Comparison of ENCODE assay signal across 8 cellular contexts in genomic region chr1:112957133-112957812, GRCh38. TPM values are rescaled to one million over a fixed set of nuclear protein-coding genes. Genes with fewer than 3 reads are reported as not detected.
DNase-seq lines count a peak whose midpoint lies in the region; ATAC-seq and TF ChIP-seq lines count a peak whose summit lies in the region.

No MANE protein-coding gene starts in this region.

- peak; percentile 62 for ATAC-seq in GM21447 (IDR thresholded peaks at IDR 0.05; ENCODE audit: unreplicated experiment)

- WGBS in adrenal gland, 4 donors = 6 to 18% (median 11%) methylated on average over 11 of the region's 11 CpGs

- in situ Hi-C loops in SK-MEL-5 (cut with HindIII; ENCODE audit: low pct_unique_long_range_greater_than_20kb, low sequenced_read_pairs) = no loop called here

- peak overlapping the region; percentile 93; the same call in 1 of the 2 replicates for H3K9ac ChIP-seq in HUES48 (ENCODE audit: low read depth, low read length)

- H3K27ac ChIP-seq in HUES48 (ENCODE audit: low read depth, low read length) = peak overlapping the region; percentile 95
- peak overlapping the region in 4 of 5 donors; percentile 48 to 96 (median 92) for H3K27ac ChIP-seq in adrenal gland

- TF ChIP-seq POLR2A in adrenal gland (IDR thresholded peaks at IDR 0.05) = no peak

- no peaks in the 10 kb centered on the region for H3K27me3 ChIP-seq in HUES48 (ENCODE audit: control insufficient read depth, insufficient read depth, low read length)
- H3K27me3 ChIP-seq in adrenal gland = no peaks in the 10 kb centered on the region

- DNase-seq in DMS53 treated with DMSO at 0.1 percent for 48 hours (lab: John Stamatoyannopoulos, UW; ENCODE audit: unreplicated experiment) (peak; percentile 36), SK-MEL-5 (ENCODE audit: low read depth, low spot score) (peak; percentile 86), adrenal gland (peak; percentile 35 to 73 (median 53)), hippocampal formation (lab: John Stamatoyannopoulos, UW) (peak; percentile 13 to 31), skeletal muscle cell (ENCODE audit: low read depth) (peak; percentile 86), KG1 (lab: John Stamatoyannopoulos, UW) (no peak)

- no peak for TF ChIP-seq CTCF in adrenal gland (IDR thresholded peaks at IDR 0.05)

- H3K9me3 ChIP-seq in HUES48 (ENCODE audit: control insufficient read depth, insufficient read depth, low read length) (no peaks in the 10 kb centered on the region), adrenal gland (replicated peaks in 1 of 3) (no peaks in the 10 kb centered on the region)

- H3K4me3 ChIP-seq in HUES48 (ENCODE audit: low read depth, low read length) = peak overlapping the region; percentile 99
- H3K4me3 ChIP-seq in adrenal gland = peak overlapping the region in 2 of 4 donors; percentile 67 to 68
- H3K4me3 ChIP-seq in skeletal muscle cell (ENCODE audit: low read depth, low read length) = peak overlapping the region; percentile 92

- peaks cover 23% of the 10 kb centered on the region for H3K4me1 ChIP-seq in HUES48 (ENCODE audit: control insufficient read depth, insufficient read depth, low read length)
- peaks cover 6 to 27% of the 10 kb centered on the region in 2 donors for H3K4me1 ChIP-seq in adrenal gland (replicated peaks in 1 of 2)

- H3K36me3 ChIP-seq in HUES48 (ENCODE audit: control insufficient read depth, insufficient read depth, low read length) (peaks cover 44% of the 10 kb centered on the region), adrenal gland (replicated peaks in 1 of 2) (peaks cover 0 to 3% of the 10 kb centered on the region in 2 donors)

- intact Hi-C loops in adrenal gland (cut with DNase I) = loop anchor here (10.0 kb wide), 1 partner anchor 72 kb away; no protein-coding TSS in a partner anchor

RNA-seq across cellular contexts. Expression of gene SLC16A1, which starts 1.3 kb away (rescaled TPM):
- 73.6 and 74.7 TPM in 2 replicates for total RNA-seq in SK-MEL-5 (2014; rRNA removed; shearing (Covaris generic))
- polyA plus RNA-seq in SK-MEL-5 (2015; cell fraction: cytosol; rRNA removed) = 40.8 and 43.7 TPM in 2 replicates
- polyA plus RNA-seq in SK-MEL-5 (2015; cell fraction: nucleus; rRNA removed) = 18.4 and 22.2 TPM in 2 replicates
- total RNA-seq in adrenal gland = 10 to 100 TPM; 20.9 to 38.1 (median 27.5) TPM
- polyA plus RNA-seq in adrenal gland = 10 to 100 TPM in 1 of 3 donors, 1 to 10 TPM in 2; 6.0 to 36.3 (median 6.9) TPM
